ENCODE assay signal across 23 cellular contexts in the genomic region with DNA sequence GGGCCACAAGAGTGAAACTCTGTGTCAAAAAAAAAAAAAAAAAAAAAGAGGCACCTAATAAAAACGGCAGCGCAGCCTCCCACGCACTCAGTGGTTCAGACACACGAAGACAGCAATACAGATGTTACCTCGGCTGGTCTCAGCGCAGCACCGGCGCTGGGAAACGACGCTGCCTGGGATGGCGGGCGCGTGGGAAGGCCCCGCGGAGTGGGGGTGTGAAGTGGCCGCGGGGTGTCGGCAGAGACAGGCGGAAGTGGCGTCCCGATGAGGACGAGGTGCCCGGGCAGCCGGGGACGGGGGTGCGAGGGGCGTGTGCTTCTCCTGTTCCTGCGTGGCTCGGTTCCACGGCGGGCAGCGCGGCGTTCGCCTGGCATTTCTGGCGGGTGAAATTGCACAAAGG.
"Had no signal": no experiment of that assay in that cellular context is flagged by ENCODE, and none has a peak within 500 bp of the region (broad histone marks: within the 10 kb centered on the region; RNA-seq: fewer than 3 reads in every experiment).

No MANE protein-coding gene starts in this region.

- H3K9ac ChIP-seq: KMS-11 had no signal

- DNase-seq: activated CD4-positive, alpha-beta T cell treated with anti-CD3 and anti-CD28 coated beads for 48 hours; activated CD4-positive, alpha-beta T cell treated with anti-CD3 and anti-CD28 coated beads, Interleukin-2, amount 50 U/mL, for 4 hours; activated CD4-positive, CD25-positive, alpha-beta regulatory T cell treated with anti-CD3 and anti-CD28 coated beads, Interleukin-2, amount 50 U/mL, for 72 hours; activated CD8-positive, alpha-beta memory T cell treated with anti-CD3 and anti-CD28 coated beads, Interleukin-2, amount 50 U/mL, for 48 hours; activated CD8-positive, alpha-beta T cell treated with anti-CD3 and anti-CD28 coated beads, Interleukin-2, amount 10 ng/mL, durations not matched to agents 7 days and 5 days; activated naive CD4-positive, alpha-beta T cell treated with anti-CD3 and anti-CD28 coated beads, Interleukin-2, amount 50 U/mL, for 16 hours; activated naive CD8-positive, alpha-beta T cell treated with anti-CD3 and anti-CD28 coated beads, Interleukin-2, amount 10 ng/mL, durations not matched to agents 7 days and 5 days; activated T-cell treated with anti-CD3 and anti-CD28 coated beads, Interleukin-2, amount 50 U/mL, for 1 hour; adrenal gland; anterior cingulate cortex; NCI-H1092 treated with DMSO at 0.1 percent for 48 hours; NCI-H1417 treated with DMSO at 0.1 percent for 48 hours; NCI-H1694; NCI-H2029; NCI-H446 treated with DMSO at 0.1 percent for 48 hours; NCI-H82; SJCRH30; T-helper 17 cell; T-helper 9 cell had no signal

- H3K27me3 Mint-ChIP-seq: activated naive CD8-positive, alpha-beta T cell treated with anti-CD3 and anti-CD28 coated beads, Interleukin-2, amount 10 ng/mL, durations not matched to agents 7 days and 5 days had no signal

- H3K4me1 Mint-ChIP-seq: activated naive CD8-positive, alpha-beta T cell treated with anti-CD3 and anti-CD28 coated beads, Interleukin-2, amount 10 ng/mL, durations not matched to agents 7 days and 5 days; T-helper 17 cell; WTC11 had no signal

- H3K9me3 ChIP-seq: adrenal gland, breast epithelium, SJCRH30 had no signal

- H3K27me3 ChIP-seq: adrenal gland, breast epithelium, SJCRH30 had no signal

- H3K4me1 ChIP-seq: adrenal gland, breast epithelium, SJCRH30 had no signal

- H3K36me3 ChIP-seq: adrenal gland, breast epithelium, SJCRH30 had no signal

- H3K27ac Mint-ChIP-seq: activated CD8-positive, alpha-beta T cell treated with anti-CD3 and anti-CD28 coated beads, Interleukin-2, amount 10 ng/mL, durations not matched to agents 7 days and 5 days; activated naive CD8-positive, alpha-beta T cell treated with anti-CD3 and anti-CD28 coated beads, Interleukin-2, amount 10 ng/mL, durations not matched to agents 7 days and 5 days; T-helper 17 cell; WTC11 had no signal

- H3K4me3 Mint-ChIP-seq: activated CD8-positive, alpha-beta T cell treated with anti-CD3 and anti-CD28 coated beads, Interleukin-2, amount 10 ng/mL, durations not matched to agents 7 days and 5 days; activated naive CD8-positive, alpha-beta T cell treated with anti-CD3 and anti-CD28 coated beads, Interleukin-2, amount 10 ng/mL, durations not matched to agents 7 days and 5 days; T-helper 17 cell; WTC11 had no signal

- H3K36me3 Mint-ChIP-seq: activated naive CD8-positive, alpha-beta T cell treated with anti-CD3 and anti-CD28 coated beads, Interleukin-2, amount 10 ng/mL, durations not matched to agents 7 days and 5 days; WTC11 had no signal

- H3K4me3 ChIP-seq: adrenal gland, breast epithelium, SJCRH30 had no signal

- ATAC-seq: activated CD8-positive, alpha-beta T cell treated with anti-CD3 and anti-CD28 coated beads, Interleukin-2, amount 10 ng/mL, durations not matched to agents 7 days and 5 days; Right ventricle myocardium inferior; T-helper 17 cell; WTC11 had no signal

- H3K9me3 Mint-ChIP-seq: activated naive CD8-positive, alpha-beta T cell treated with anti-CD3 and anti-CD28 coated beads, Interleukin-2, amount 10 ng/mL, durations not matched to agents 7 days and 5 days; WTC11 had no signal

- H3K4me2 ChIP-seq: KMS-11 had no signal

- H3K27ac ChIP-seq: adrenal gland, breast epithelium, KMS-11, SJCRH30 had no signal
